In the genomic region with DNA sequence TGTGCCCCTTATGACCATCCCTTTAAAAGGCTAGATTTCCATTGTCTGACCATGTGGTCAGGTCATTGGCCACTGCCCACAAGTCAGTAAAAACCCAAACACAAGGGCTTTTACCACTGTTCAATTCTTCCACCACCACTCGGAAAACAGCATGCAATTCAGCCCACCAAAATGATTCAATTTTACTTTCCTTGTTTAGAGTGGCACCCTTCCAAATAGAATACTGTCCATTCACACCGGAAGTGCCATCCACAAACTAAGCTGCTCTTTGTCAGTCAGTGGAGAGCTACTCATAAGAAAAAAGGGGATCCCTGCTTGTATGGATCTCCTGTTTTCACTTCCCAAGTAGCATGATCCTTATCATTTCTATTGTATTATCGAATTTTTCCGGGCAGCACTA, we compare ENCODE assay signal across 36 cellular contexts.
"Had no signal": no experiment of that assay in that cellular context is flagged by ENCODE, and none has a peak within 500 bp of the region (broad histone marks: within the 10 kb centered on the region; RNA-seq: fewer than 3 reads in every experiment).

No MANE protein-coding gene starts in this region.

- H3K9me3 ChIP-seq: adrenal gland, body of pancreas, breast epithelium, MG63, Peyer's patch, SJSA1 had no signal

- DNase-seq: activated CD4-positive, alpha-beta T cell treated with anti-CD3 and anti-CD28 coated beads for 1 hour; activated CD4-positive, alpha-beta T cell treated with anti-CD3 and anti-CD28 coated beads, Interleukin-2, amount 10 ng/mL, durations not matched to agents 24 days and 14 days; activated CD4-positive, alpha-beta T cell treated with anti-CD3 and anti-CD28 coated beads, Interleukin-2, amount 50 U/mL, for 4 hours; activated CD4-positive, CD25-positive, alpha-beta regulatory T cell; activated CD8-positive, alpha-beta T cell treated with anti-CD3 and anti-CD28 coated beads for 36 hours; activated gamma-delta T cell treated with Interleukin-2 at 50 U/mL for 16 hours; activated naive CD4-positive, alpha-beta T cell treated with anti-CD3 and anti-CD28 coated beads for 36 hours; activated T-cell treated with anti-CD3 and anti-CD28 coated beads, Interleukin-2, amount 50 U/mL, for 24 hours; adrenal gland; body of pancreas; caudate nucleus; cerebellar nuclear complex; Karpas-422; MG63; NCI-H1048; NCI-H1105 treated with DMSO at 0.1 percent for 48 hours; NCI-H1436; NCI-H1694; NCI-H1930; NCI-H2081 treated with DMSO at 0.1 percent for 48 hours; NCI-H226; NCI-H446 treated with DMSO at 0.1 percent for 48 hours; NCI-H524 treated with DMSO at 0.1 percent for 48 hours; Peyer's patch; RPMI8226; SHP77 treated with DMSO at 0.1 percent for 48 hours; SW 1271; T-helper 1 cell; T-helper 2 cell; T-helper 9 cell; WERI-Rb-1 had no signal

- H3K36me3 Mint-ChIP-seq: activated naive CD4-positive, alpha-beta T cell treated with anti-CD3 and anti-CD28 coated beads, Interleukin-2, amount 50 U/mL, for 72 hours had no signal

- H3K4me3 ChIP-seq: adrenal gland, body of pancreas, breast epithelium, MG63, Peyer's patch, SJSA1 had no signal

- H3K4me1 ChIP-seq: adrenal gland, body of pancreas, breast epithelium, Peyer's patch, SJSA1 had no signal

- H3K27ac ChIP-seq: adrenal gland, body of pancreas, breast epithelium, Peyer's patch, SJSA1, WERI-Rb-1 had no signal

- H3K4me3 Mint-ChIP-seq: activated CD4-positive, alpha-beta T cell treated with anti-CD3 and anti-CD28 coated beads, Interleukin-2, amount 10 ng/mL, durations not matched to agents 24 days and 14 days; activated CD8-positive, alpha-beta T cell treated with anti-CD3 and anti-CD28 coated beads for 36 hours; activated naive CD4-positive, alpha-beta T cell treated with anti-CD3 and anti-CD28 coated beads for 36 hours; activated T-cell treated with anti-CD3 and anti-CD28 coated beads, Interleukin-2, amount 50 U/mL, for 24 hours; activated T-helper 1 cell treated with anti-CD3 and anti-CD28 coated beads, Interleukin-12 subunit alpha, Interleukin-12 subunit beta, Interleukin-2, Interleukin-4 antibody, amounts not matched to agents 30 ng/mL and 10 ng/mL and 1 ng/mL, durations not matched to agents 14 hours and 24 hours and 36 hours had no signal

- H3K4me1 Mint-ChIP-seq: activated CD4-positive, alpha-beta T cell treated with anti-CD3 and anti-CD28 coated beads, Interleukin-2, amount 10 ng/mL, durations not matched to agents 24 days and 14 days had no signal

- H3K36me3 ChIP-seq: adrenal gland, breast epithelium, MG63, Peyer's patch, SJSA1, WERI-Rb-1 had no signal

- H3K27me3 ChIP-seq: adrenal gland, body of pancreas, breast epithelium, MG63, Peyer's patch, SJSA1 had no signal

- H3K27me3 Mint-ChIP-seq: activated CD4-positive, alpha-beta T cell treated with anti-CD3 and anti-CD28 coated beads, Interleukin-2, amount 10 ng/mL, durations not matched to agents 24 days and 14 days; activated CD8-positive, alpha-beta T cell treated with anti-CD3 and anti-CD28 coated beads for 36 hours; activated T-cell treated with anti-CD3 and anti-CD28 coated beads, Interleukin-2, amount 50 U/mL, for 24 hours had no signal

- FAIRE-seq: astrocyte had no signal

- H3K27ac Mint-ChIP-seq: activated CD4-positive, alpha-beta T cell treated with anti-CD3 and anti-CD28 coated beads, Interleukin-2, amount 10 ng/mL, durations not matched to agents 24 days and 14 days; activated CD8-positive, alpha-beta T cell treated with anti-CD3 and anti-CD28 coated beads for 36 hours; activated naive CD4-positive, alpha-beta T cell treated with anti-CD3 and anti-CD28 coated beads for 36 hours; activated naive CD4-positive, alpha-beta T cell treated with anti-CD3 and anti-CD28 coated beads, Interleukin-2, amount 50 U/mL, for 72 hours; activated T-cell treated with anti-CD3 and anti-CD28 coated beads, Interleukin-2, amount 50 U/mL, for 24 hours; activated T-helper 1 cell treated with anti-CD3 and anti-CD28 coated beads, Interleukin-12 subunit alpha, Interleukin-12 subunit beta, Interleukin-2, Interleukin-4 antibody, amounts not matched to agents 30 ng/mL and 10 ng/mL and 1 ng/mL, durations not matched to agents 14 hours and 24 hours and 36 hours had no signal
